In genomic region chr6:42365021-42365420, GRCh38 we compare ENCODE assay signal across 19 cellular contexts.
A peak's percentile ranks its signal among the peaks of the same experiment; 100 is the strongest.
DNase-seq lines count a peak whose midpoint lies in the region; ATAC-seq lines count a peak whose summit lies in the region.
"Had no signal": no experiment of that assay in that cellular context is flagged by ENCODE, and none has a peak within 500 bp of the region (broad histone marks: within the 10 kb centered on the region; RNA-seq: fewer than 3 reads in every experiment).

No MANE protein-coding gene starts in this region.

- no peaks in the 10 kb centered on the region for H3K27me3 ChIP-seq in CD4-positive, CD25-positive, alpha-beta regulatory T cell (ENCODE audit: control insufficient read depth, insufficient read depth, low read length)
- H3K27me3 ChIP-seq: body of pancreas, upper lobe of right lung had no signal

- peak overlapping the region; percentile 51 for H3K27ac Mint-ChIP-seq in activated CD4-positive, alpha-beta T cell treated with anti-CD3 and anti-CD28 coated beads, Interleukin-2, amount 10 ng/mL, durations not matched to agents 7 days and 5 days
- peak overlapping the region in 2 of 3 donors; percentile 93 to 96 for H3K27ac Mint-ChIP-seq in CD4-positive, CD25-positive, alpha-beta regulatory T cell
- peak overlapping the region; percentile 15 to 93 (median 62) for H3K27ac Mint-ChIP-seq in immature natural killer cell

- ATAC-seq in CD4-positive, CD25-positive, alpha-beta regulatory T cell (ENCODE audit: low read depth in 2 of 2), result no peak
- ATAC-seq in HG02588 (IDR thresholded peaks at IDR 0.05; ENCODE audit: unreplicated experiment), result no peak
- no peak for ATAC-seq in HG03196 (IDR thresholded peaks at IDR 0.05; ENCODE audit: unreplicated experiment)
- ATAC-seq: body of pancreas; stimulated activated naive CD8-positive, alpha-beta T cell treated with anti-CD3 and anti-CD28 coated beads, Interleukin-15, Interleukin-2, amounts not matched to agents 100 U/mL and 50 U/mL, for 24 hours had no signal

- POLR2A ChIA-PET in activated CD4-positive, alpha-beta T cell treated with anti-CD3 and anti-CD28 coated beads, Interleukin-2, amount 10 ng/mL, durations not matched to agents 7 days and 5 days (lab: Charles Lee), result no interaction called here

- H3K9me3 ChIP-seq in CD4-positive, CD25-positive, alpha-beta regulatory T cell (ENCODE audit: control insufficient read depth in 2 of 2, low read length in 2 of 2), result no peaks in the 10 kb centered on the region
- H3K9me3 ChIP-seq: body of pancreas, upper lobe of right lung had no signal

- CTCF ChIA-PET in activated CD4-positive, alpha-beta T cell treated with anti-CD3 and anti-CD28 coated beads, Interleukin-2, amount 10 ng/mL, durations not matched to agents 7 days and 5 days (lab: Charles Lee), result interaction anchor here (2.6 kb wide), 1 partner anchor 9 kb away, joined by 9 read pairs; no protein-coding TSS in a partner anchor

- H3K36me3 ChIP-seq in CD4-positive, CD25-positive, alpha-beta regulatory T cell (ENCODE audit: control insufficient read depth, insufficient read depth, low read length), result peaks cover 7% of the 10 kb centered on the region
- H3K36me3 ChIP-seq: upper lobe of right lung had no signal

- H3K27ac ChIP-seq in CD4-positive, CD25-positive, alpha-beta regulatory T cell (ENCODE audit: insufficient read depth, low read length, poor library complexity, severe bottlenecking), result no peak overlapping the region
- H3K27ac ChIP-seq: body of pancreas, upper lobe of right lung, WERI-Rb-1 had no signal

- H3K4me1 Mint-ChIP-seq in activated CD4-positive, alpha-beta T cell treated with anti-CD3 and anti-CD28 coated beads, Interleukin-2, amount 10 ng/mL, durations not matched to agents 7 days and 5 days, result peaks cover 67% of the 10 kb centered on the region
- peaks cover 31 to 72% (median 61%) of the 10 kb centered on the region in 4 donors for H3K4me1 Mint-ChIP-seq in CD4-positive, CD25-positive, alpha-beta regulatory T cell
- H3K4me1 Mint-ChIP-seq in immature natural killer cell, result peaks cover 64 to 76% of the 10 kb centered on the region in 2 donors

- peaks cover 22% of the 10 kb centered on the region for H3K36me3 Mint-ChIP-seq in activated CD4-positive, alpha-beta T cell treated with anti-CD3 and anti-CD28 coated beads, Interleukin-2, amount 10 ng/mL, durations not matched to agents 7 days and 5 days (ENCODE audit: low read depth)
- H3K36me3 Mint-ChIP-seq in CD4-positive, CD25-positive, alpha-beta regulatory T cell, result peaks cover 39% of the 10 kb centered on the region
- H3K36me3 Mint-ChIP-seq in immature natural killer cell, result peaks cover 24 to 34% (median 27%) of the 10 kb centered on the region in 3 donors

- H3K27me3 Mint-ChIP-seq in activated CD4-positive, alpha-beta T cell treated with anti-CD3 and anti-CD28 coated beads, Interleukin-2, amount 10 ng/mL, durations not matched to agents 7 days and 5 days, result no peaks in the 10 kb centered on the region
- no peaks in the 10 kb centered on the region for H3K27me3 Mint-ChIP-seq in CD4-positive, CD25-positive, alpha-beta regulatory T cell
- peaks cover 0 to 4% (median 0%) of the 10 kb centered on the region in 3 donors for H3K27me3 Mint-ChIP-seq in immature natural killer cell (ENCODE audit: low read depth in 3 of 3)

- no peak overlapping the region for H3K4me3 Mint-ChIP-seq in activated CD4-positive, alpha-beta T cell treated with anti-CD3 and anti-CD28 coated beads, Interleukin-2, amount 10 ng/mL, durations not matched to agents 7 days and 5 days
- H3K4me3 Mint-ChIP-seq in CD4-positive, CD25-positive, alpha-beta regulatory T cell, result no peak overlapping the region
- peak overlapping the region in 3 of 5 donors; percentile 1 to 78 (median 10) for H3K4me3 Mint-ChIP-seq in immature natural killer cell

- no peak overlapping the region for H3K4me3 ChIP-seq in CD4-positive, CD25-positive, alpha-beta regulatory T cell (ENCODE audit: low read depth, low read length)
- H3K4me3 ChIP-seq: body of pancreas, upper lobe of right lung had no signal

- DNase-seq in activated CD4-positive, alpha-beta T cell treated with anti-CD3 and anti-CD28 coated beads, Interleukin-2, amount 10 ng/mL, durations not matched to agents 7 days and 5 days, result no peak
- DNase-seq in activated CD4-positive, alpha-beta T cell treated with anti-CD3 and anti-CD28 coated beads for 48 hours, result no peak
- no peak for DNase-seq in CD4-positive, CD25-positive, alpha-beta regulatory T cell
- peak; percentile 37 for DNase-seq in RPMI7951 (ENCODE audit: low read depth)
- no peak for DNase-seq in immature natural killer cell
- no peak for DNase-seq in RPMI8226
- DNase-seq: ACHN; activated naive CD4-positive, alpha-beta T cell treated with anti-CD3 and anti-CD28 coated beads, Interleukin-2, amount 50 U/mL, for 16 hours; body of pancreas; DMS79; MM.1S; NCI-H1694 treated with DMSO at 0.1 percent for 48 hours; NCI-H510A treated with DMSO at 0.1 percent for 48 hours; nucleus accumbens; stimulated activated naive CD8-positive, alpha-beta T cell treated with anti-CD3 and anti-CD28 coated beads, Interleukin-15, Interleukin-2, amounts not matched to agents 100 U/mL and 50 U/mL, for 24 hours; upper lobe of right lung; WERI-Rb-1 had no signal

- no peaks in the 10 kb centered on the region for H3K9me3 Mint-ChIP-seq in activated CD4-positive, alpha-beta T cell treated with anti-CD3 and anti-CD28 coated beads, Interleukin-2, amount 10 ng/mL, durations not matched to agents 7 days and 5 days
- H3K9me3 Mint-ChIP-seq in CD4-positive, CD25-positive, alpha-beta regulatory T cell, result no peaks in the 10 kb centered on the region
- no peaks in the 10 kb centered on the region for H3K9me3 Mint-ChIP-seq in immature natural killer cell

- peaks cover 56% of the 10 kb centered on the region for H3K4me1 ChIP-seq in CD4-positive, CD25-positive, alpha-beta regulatory T cell (ENCODE audit: control insufficient read depth, insufficient read depth, low read length, poor library complexity, severe bottlenecking)
- H3K4me1 ChIP-seq: body of pancreas had no signal

Comparison
In these comparisons a context has a peak if more than half of its experiments do, and no peak if none do; other contexts are left out.
1. H3K4me3 Mint-ChIP-seq: peak in immature natural killer cell (3 of 5); none in activated CD4-positive, alpha-beta T cell treated with anti-CD3 and anti-CD28 coated beads, Interleukin-2, amount 10 ng/mL, durations not matched to agents 7 days and 5 days (single experiment) and CD4-positive, CD25-positive, alpha-beta regulatory T cell (0 of 4).
2. Peak in every context shown above with its lines, with median percentiles within 50 percentile points of each other: H3K27ac Mint-ChIP-seq.